In the genomic region with DNA sequence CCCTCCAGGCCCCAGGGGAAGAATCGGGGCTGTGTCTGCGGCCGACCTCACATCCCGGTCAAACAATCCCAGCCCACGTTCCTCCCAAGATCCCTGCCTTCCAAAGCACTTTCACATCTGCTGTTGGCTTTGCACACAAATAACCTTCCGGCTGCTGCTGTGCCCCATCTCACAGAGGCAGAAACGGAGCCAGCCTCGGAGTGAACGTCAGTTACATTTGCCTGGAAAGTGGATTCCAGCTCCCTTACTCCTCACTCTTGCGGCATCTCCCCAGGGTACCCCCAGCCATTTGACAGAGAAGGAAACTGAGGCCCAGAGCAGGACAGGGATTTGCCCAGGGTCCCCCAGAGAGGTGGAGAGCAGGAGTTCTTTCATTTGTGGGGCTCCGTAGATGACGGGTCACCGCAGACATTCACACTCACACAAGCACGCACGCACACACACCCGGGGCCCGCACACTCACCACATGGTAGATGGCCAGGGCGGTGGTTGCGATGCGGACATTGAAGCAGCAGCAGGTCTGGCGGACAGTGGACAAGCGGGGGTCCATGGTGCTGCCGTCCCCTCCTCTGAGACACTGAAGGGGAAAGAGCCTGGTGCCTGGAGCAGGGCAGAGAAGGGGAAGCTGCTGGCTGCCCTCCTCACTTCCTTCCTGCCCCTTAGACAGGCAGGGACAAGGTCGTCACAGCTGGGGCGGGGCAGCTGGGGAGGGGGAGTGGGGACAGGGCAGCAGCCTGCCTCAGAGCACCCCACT, we compare ENCODE assay signal across 8 cellular contexts. TPM values are rescaled to one million over a fixed set of nuclear protein-coding genes. Genes with fewer than 3 reads are reported as not detected.
DNase-seq lines count a peak whose midpoint lies in the region; TF ChIP-seq lines count a peak whose summit lies in the region.

Gene LAPTM5, minus strand, starts transcription at position 579 of the 754 bp plus-strand sequence. Its CDS starts 29 bp downstream, at position 550.

- peaks cover 82% of the 10 kb centered on the region for H3K4me1 ChIP-seq in OCI-LY3 (ENCODE audit: low read length)
- peaks cover 66 to 97% (median 92%) of the 10 kb centered on the region in 6 donors for H3K4me1 ChIP-seq in spleen

- 8 to 16% (median 10%) methylated on average over 22 to 25 of the region's 25 CpGs for WGBS in spleen, 5 donors

- H3K27me3 ChIP-seq in OCI-LY3 (ENCODE audit: low read depth, low read length) (no peaks in the 10 kb centered on the region), spleen (replicated peaks in 1 of 7) (no peaks in the 10 kb centered on the region)

- peaks cover 21% of the 10 kb centered on the region for H3K36me3 ChIP-seq in OCI-LY3 (replicated peaks; ENCODE audit: low read depth, low read length)
- peaks cover 0 to 23% (median 0%) of the 10 kb centered on the region in 6 donors for H3K36me3 ChIP-seq in spleen

- H3K9ac ChIP-seq in OCI-LY3 (ENCODE audit: low read length), result peak within 1 kb of the TSS; percentile 96

- H4K20me1 ChIP-seq in OCI-LY3 (ENCODE audit: insufficient read depth, low read length), result peaks cover 8% of the 10 kb centered on the region; the same call in 1 of the 2 replicates

- no peak within 1 kb of the TSS for H2AFZ ChIP-seq in OCI-LY3 (ENCODE audit: low read depth, low read length)

- peaks cover 32 to 43% of the 10 kb centered on the region in 2 donors for H3K36me3 Mint-ChIP-seq in CD14-positive monocyte

- H3K4me3 ChIP-seq in OCI-LY3 (ENCODE audit: low read length), result peak within 1 kb of the TSS; percentile 87
- peak within 1 kb of the TSS; percentile 42 to 80 (median 72) for H3K4me3 ChIP-seq in spleen

- peaks cover 62% of the 10 kb centered on the region for H3K79me2 ChIP-seq in OCI-LY3 (ENCODE audit: low read length)

- TF ChIP-seq CTCF in CD14-positive monocyte (IDR thresholded peaks at IDR 0.05) (no peak), OCI-LY3 (IDR thresholded peaks at IDR 0.05; ENCODE audit: low read depth, low read length) (no peak), spleen (IDR thresholded peaks at IDR 0.05 in 8 of 11, conservative IDR thresholded peaks at IDR 0.05 in 3 of 11) (peak in 3 of 11 experiments; percentile 5 to 47 (median 31))

- H3K4me3 Mint-ChIP-seq in CD14-positive monocyte, result peak within 1 kb of the TSS; percentile 92 to 97

- peak within 1 kb of the TSS; percentile 99 to 100 (median 100) for H3K27ac Mint-ChIP-seq in CD14-positive monocyte

- peaks cover 64% of the 10 kb centered on the region for H3K4me1 Mint-ChIP-seq in CD14-positive monocyte

- peak within 1 kb of the TSS; percentile 100 for H3K4me2 ChIP-seq in OCI-LY3 (ENCODE audit: low read length)

- TF ChIP-seq POLR2A in spleen (IDR thresholded peaks at IDR 0.05), result peak; percentile 87 to 93 (median 89)

- peaks cover 0 to 10% (median 3%) of the 10 kb centered on the region in 7 donors for H3K9me3 Mint-ChIP-seq in CD14-positive monocyte

- peak within 1 kb of the TSS; percentile 99 for H3K27ac ChIP-seq in OCI-LY3 (ENCODE audit: low read length)
- H3K27ac ChIP-seq in spleen, result peak within 1 kb of the TSS; percentile 88 to 99 (median 96)

- intact Hi-C loops in CD14-positive monocyte (cut with micrococcal nuclease), result loop anchor here (2.0 kb wide), 1 partner anchor 39 kb away; no protein-coding TSS in a partner anchor
- intact Hi-C loops in cardiac septum (cut with DNase I), result no loop called here
- intact Hi-C loops in spleen (cut with DNase I; ENCODE audit: low total_unique reads), result no loop called here

- DNase-seq in CD14-positive monocyte (ENCODE audit: low spot score) (peak; percentile 96), cardiac septum (ENCODE audit: low spot score) (peak; percentile 94), spleen (peak; percentile 98), GM19240 (ENCODE audit: insufficient read length, low spot score) (no peak), NCI-H146 treated with DMSO at 0.1 percent for 48 hours (lab: John Stamatoyannopoulos, UW; ENCODE audit: unreplicated experiment) (no peak), NCI-H82 treated with DMSO at 0.1 percent for 48 hours (lab: John Stamatoyannopoulos, UW; ENCODE audit: unreplicated experiment) (no peak)
- peak; percentile 62 for DNase-seq in activated naive CD4-positive, alpha-beta T cell treated with Interleukin-2 at 50 U/mL for 16 hours

- peaks cover 0 to 2% (median 0%) of the 10 kb centered on the region in 3 donors for H3K27me3 Mint-ChIP-seq in CD14-positive monocyte (ENCODE audit: low read depth in 3 of 3)

- H3K9me3 ChIP-seq in OCI-LY3 (ENCODE audit: insufficient read depth, low read length), result no peaks in the 10 kb centered on the region
- no peaks in the 10 kb centered on the region for H3K9me3 ChIP-seq in spleen

RNA-seq across cellular contexts. Expression of gene LAPTM5, which starts in this region (rescaled TPM):
- polyA plus RNA-seq in CD14-positive monocyte (1,000 to 10,000 TPM; 1,019 to 1,153 TPM), spleen (100 to 1,000 TPM; 419 to 691 (median 502) TPM)
- total RNA-seq in cardiac septum (14.2 TPM), spleen (100 to 1,000 TPM; 473 to 747 (median 586) TPM)

Comparison
In these comparisons a context has a peak if more than half of its experiments do, and no peak if none do; other contexts are left out.
1. RNA of gene LAPTM5 (total RNA-seq): 473 to 747 TPM in spleen; 14.2 TPM in cardiac septum (single experiment); every median in the first group is over 10 times any median in the second.
2. DNase-seq: peak in CD14-positive monocyte (single experiment), activated naive CD4-positive, alpha-beta T cell treated with Interleukin-2 at 50 U/mL for 16 hours (single experiment), cardiac septum (single experiment) and spleen (single experiment); none in GM19240 (single experiment), NCI-H146 treated with DMSO at 0.1 percent for 48 hours (single experiment) and NCI-H82 treated with DMSO at 0.1 percent for 48 hours (single experiment).
3. intact Hi-C loops: an anchor here in CD14-positive monocyte (2.0 kb wide); none called in cardiac septum and spleen.